ENCODE assay signal across 20 cellular contexts in genomic region chrX:17830211-17830610, GRCh38.
"Had no signal": no experiment of that assay in that cellular context is flagged by ENCODE, and none has a peak within 500 bp of the region (broad histone marks: within the 10 kb centered on the region; RNA-seq: fewer than 3 reads in every experiment).

No MANE protein-coding gene starts in this region.

- ATAC-seq: activated T-cell treated with anti-CD3 and anti-CD28 coated beads, Interleukin-2, amount 50 U/mL, for 72 hours; left lobe of liver; mucosa of descending colon; naive thymus-derived CD4-positive, alpha-beta T cell had no signal

- H3K27ac ChIP-seq: colonic mucosa, SJSA1 had no signal

- H3K4me3 Mint-ChIP-seq: activated T-cell treated with anti-CD3 and anti-CD28 coated beads, Interleukin-2, amount 50 U/mL, for 72 hours; naive thymus-derived CD4-positive, alpha-beta T cell; T-helper 1 cell treated with Interleukin-12 subunit alpha and Interleukin-12 subunit beta and Interleukin-4 antibody, amounts not matched to agents 30 μg/mL and 1 μg/mL, for 36 hours had no signal

- H3K4me1 ChIP-seq: colonic mucosa, SJSA1 had no signal

- H3K36me3 ChIP-seq: colonic mucosa, ovary, SJSA1, tibial nerve had no signal

- H3K9me3 Mint-ChIP-seq: T-helper 1 cell treated with Interleukin-12 subunit alpha and Interleukin-12 subunit beta and Interleukin-4 antibody, amounts not matched to agents 30 μg/mL and 1 μg/mL, for 36 hours had no signal

- H3K27me3 ChIP-seq: ovary, SJSA1, tibial nerve had no signal

- H3K27ac Mint-ChIP-seq: activated T-cell treated with anti-CD3 and anti-CD28 coated beads, Interleukin-2, amount 50 U/mL, for 72 hours; naive thymus-derived CD4-positive, alpha-beta T cell; T-helper 1 cell treated with Interleukin-12 subunit alpha and Interleukin-12 subunit beta and Interleukin-4 antibody, amounts not matched to agents 30 μg/mL and 1 μg/mL, for 36 hours had no signal

- H3K4me3 ChIP-seq: colonic mucosa, mucosa of descending colon, ovary, SJSA1, tibial nerve had no signal

- H3K9me3 ChIP-seq: colonic mucosa, mucosa of descending colon, ovary, SJSA1, tibial nerve had no signal

- DNase-seq: activated CD4-positive, alpha-beta T cell treated with anti-CD3 and anti-CD28 coated beads for 1 hour; activated CD4-positive, alpha-beta T cell treated with anti-CD3 and anti-CD28 coated beads, Interleukin-2, amount 50 U/mL, for 4 hours; activated effector memory CD4-positive, alpha-beta T cell treated with anti-CD3 and anti-CD28 coated beads, Interleukin-2, amount 50 U/mL, for 16 hours; activated naive CD4-positive, alpha-beta T cell treated with anti-CD3 and anti-CD28 coated beads, Interleukin-2, amount 50 U/mL, for 16 hours; activated T-cell treated with anti-CD3 and anti-CD28 coated beads, Interleukin-2, amount 50 U/mL, for 72 hours; caudate nucleus; colonic mucosa; erythroblast; mesenchymal stem cell; mucosa of descending colon; naive thymus-derived CD4-positive, alpha-beta T cell; ovary; stimulated activated CD4-positive, alpha-beta T cell treated with anti-CD3 and anti-CD28 coated beads, Interleukin-12 subunit alpha, Interleukin-12 subunit beta, amount 100 ng/mL, for 4 hours; stimulated activated CD4-positive, alpha-beta T cell treated with anti-CD3 and anti-CD28 coated beads, Interleukin-1b, Interleukin-23, amount 100 ng/mL, for 48 hours; stimulated activated CD8-positive, alpha-beta memory T cell treated with anti-CD3 and anti-CD28 coated beads, Interleukin-4, amount 100 ng/mL, for 48 hours; stimulated activated naive CD4-positive, alpha-beta T cell had no signal

- H3K4me1 Mint-ChIP-seq: naive thymus-derived CD4-positive, alpha-beta T cell had no signal
